In the genomic region with DNA sequence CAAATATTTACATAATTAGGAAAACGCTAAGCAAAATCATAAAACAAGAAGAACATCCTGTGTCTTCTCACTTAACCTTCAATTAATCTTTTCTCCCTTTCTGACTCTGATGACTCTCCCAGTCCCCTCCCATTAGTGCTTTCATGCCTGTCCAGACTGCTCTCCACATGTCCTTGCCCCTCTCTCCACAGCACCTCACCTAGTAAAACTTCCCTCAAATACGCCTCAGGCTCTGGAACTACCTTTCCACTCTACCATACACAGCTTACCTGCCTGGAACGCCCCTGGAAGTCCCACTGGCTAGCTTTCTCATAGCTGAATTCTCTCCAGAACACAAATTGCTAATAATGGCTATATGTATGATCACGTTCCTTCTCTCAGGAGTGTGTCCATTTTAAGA, we compare ENCODE assay signal across 23 cellular contexts. TPM values are rescaled to one million over a fixed set of nuclear protein-coding genes. Genes with fewer than 3 reads are reported as not detected.
"Had no signal": no experiment of that assay in that cellular context is flagged by ENCODE, and none has a peak within 500 bp of the region (broad histone marks: within the 10 kb centered on the region; RNA-seq: fewer than 3 reads in every experiment).

No MANE protein-coding gene starts in this region.

- H3K9me3 ChIP-seq: colonic mucosa, gastroesophageal sphincter, psoas muscle, right lobe of liver, tibial nerve, upper lobe of right lung had no signal

- ATAC-seq: gastroesophageal sphincter; left colon; left ventricle myocardium superior; psoas muscle; right lobe of liver; stimulated activated memory B cell treated with anti-CD40 and anti-IgM and Interleukin-4, amounts not matched to agents 10 μg/mL and 1 μg/mL and 100 μg/mL, for 72 hours; upper lobe of right lung had no signal

- DNase-seq: colonic mucosa; dermis blood vessel endothelial cell; immature natural killer cell; left colon; left ventricle myocardium superior; mesendoderm; naive B cell; occipital lobe; psoas muscle; retina; right lobe of liver; stimulated activated CD4-positive, alpha-beta T cell treated with anti-CD3 and anti-CD28 coated beads, Interleukin-4, amount 100 ng/mL, for 1 hour; stimulated activated CD8-positive, alpha-beta memory T cell treated with anti-CD3 and anti-CD28 coated beads, Interleukin-4, amount 100 ng/mL, for 48 hours; upper lobe of right lung had no signal

- H3K4me1 ChIP-seq: colonic mucosa, esophagus muscularis mucosa, gastroesophageal sphincter, parathyroid adenoma, psoas muscle, right lobe of liver, tibial nerve, upper lobe of right lung had no signal

- H3K79me2 ChIP-seq: parathyroid adenoma had no signal

- H2AFZ ChIP-seq: parathyroid adenoma had no signal

- H3K27ac ChIP-seq: colonic mucosa, esophagus muscularis mucosa, gastroesophageal sphincter, parathyroid adenoma, psoas muscle, right lobe of liver, tibial nerve, upper lobe of right lung had no signal

- FAIRE-seq: endothelial cell of umbilical vein had no signal

- H3K36me3 ChIP-seq: colonic mucosa, esophagus muscularis mucosa, gastroesophageal sphincter, right lobe of liver, tibial nerve, upper lobe of right lung had no signal

- H3K4me3 ChIP-seq: colonic mucosa, esophagus muscularis mucosa, gastroesophageal sphincter, lung, psoas muscle, right lobe of liver, tibial nerve, upper lobe of right lung had no signal

- H3K27me3 ChIP-seq: colonic mucosa, esophagus muscularis mucosa, gastroesophageal sphincter, right lobe of liver, tibial nerve, upper lobe of right lung had no signal

- H3K9ac ChIP-seq: parathyroid adenoma had no signal

RNA-seq across cellular contexts. Expression of a gene that starts 44.7 kb away (rescaled TPM):
- total RNA-seq: dermis blood vessel endothelial cell, endothelial cell of umbilical vein, esophagus muscularis mucosa, fibroblast of villous mesenchyme, gastroesophageal sphincter, kidney epithelial cell, left ventricle myocardium superior, psoas muscle, right lobe of liver, tibial nerve had no signal
- polyA plus RNA-seq: endothelial cell of umbilical vein, immature natural killer cell, psoas muscle had no signal
